Comparison of ENCODE assay signal across 21 cellular contexts in genomic region chr1:31258581-31258980, GRCh38. TPM values are rescaled to one million over a fixed set of nuclear protein-coding genes. Genes with fewer than 3 reads are reported as not detected.
DNase-seq lines count a peak whose midpoint lies in the region; ATAC-seq and TF ChIP-seq lines count a peak whose summit lies in the region.
"Had no signal": no experiment of that assay in that cellular context is flagged by ENCODE, and none has a peak within 500 bp of the region (broad histone marks: within the 10 kb centered on the region; RNA-seq: fewer than 3 reads in every experiment).

No MANE protein-coding gene starts in this region.

- no peaks in the 10 kb centered on the region for H3K9me2 ChIP-seq in MM.1S (replicated peaks; ENCODE audit: insufficient read depth, low read length)

- peak overlapping the region; percentile 20; the same call in 1 of the 2 replicates for H3K27ac ChIP-seq in C4-2B
- peak overlapping the region; percentile 62 for H3K27ac ChIP-seq in VCaP
- peak overlapping the region; percentile 15 to 79 (median 51) for H3K27ac ChIP-seq in gastrocnemius medialis
- H3K27ac ChIP-seq in MM.1S (ENCODE audit: low read length), result no peak overlapping the region
- H3K27ac ChIP-seq: A549; BLaER1 treated with 17β-estradiol and CSF1 and Interleukin-3, amounts not matched to agents 10 nM and 100 nM had no signal

- H3K4me3 ChIP-seq in fibroblast of villous mesenchyme (ENCODE audit: low read depth, low read length) (no peak overlapping the region), gastrocnemius medialis (no peak overlapping the region), MM.1S (ENCODE audit: low read length) (no peak overlapping the region)
- H3K4me3 ChIP-seq: A549; BLaER1 treated with 17β-estradiol and CSF1 and Interleukin-3, amounts not matched to agents 10 nM and 100 nM; HAP-1 had no signal

- no peak for ATAC-seq in gastrocnemius medialis
- ATAC-seq in HG02798 (IDR thresholded peaks at IDR 0.05; ENCODE audit: poor library complexity, unreplicated experiment), result no peak
- ATAC-seq: A549; CD8-positive, alpha-beta T cell had no signal

- peaks cover 19 to 45% of the 10 kb centered on the region in 2 donors for H3K4me1 ChIP-seq in gastrocnemius medialis
- H3K4me1 ChIP-seq in MM.1S (ENCODE audit: low read length), result no peaks in the 10 kb centered on the region
- H3K4me1 ChIP-seq: A549; BE2C; BLaER1 treated with 17β-estradiol and CSF1 and Interleukin-3, amounts not matched to agents 10 nM and 100 nM; Caco-2; HAP-1 had no signal

- no peak overlapping the region for H3K4me2 ChIP-seq in MM.1S (ENCODE audit: low read depth, low read length)
- H3K4me2 ChIP-seq: A549; BLaER1 treated with 17β-estradiol and CSF1 and Interleukin-3, amounts not matched to agents 10 nM and 100 nM had no signal

- peak in 1 of 2 donors; percentile 10 for TF ChIP-seq POLR2A in gastrocnemius medialis (IDR thresholded peaks at IDR 0.05)

- no peaks in the 10 kb centered on the region for H4K20me1 ChIP-seq in MM.1S (ENCODE audit: insufficient read depth, low read length)

- in situ Hi-C loops in gastrocnemius medialis (cut with MboI; ENCODE audit: low sequenced_read_pairs in 4 of 4), result no loop called here

- no peaks in the 10 kb centered on the region for H3F3A ChIP-seq in MM.1S (ENCODE audit: insufficient read depth, low read length)

- H3K27me3 ChIP-seq in gastrocnemius medialis, result no peaks in the 10 kb centered on the region
- H3K27me3 ChIP-seq in MM.1S (replicated peaks; ENCODE audit: insufficient read depth, low read length), result no peaks in the 10 kb centered on the region
- H3K27me3 ChIP-seq: BE2C; BLaER1 treated with 17β-estradiol and CSF1 and Interleukin-3, amounts not matched to agents 10 nM and 100 nM had no signal

- no peak for TF ChIP-seq CTCF in C4-2B (conservative IDR thresholded peaks at IDR 0.05)
- TF ChIP-seq CTCF in VCaP (conservative IDR thresholded peaks at IDR 0.05), result no peak
- TF ChIP-seq CTCF in fibroblast of villous mesenchyme (IDR thresholded peaks at IDR 0.05; ENCODE audit: insufficient read depth, low read depth, low read length), result no peak
- TF ChIP-seq CTCF in gastrocnemius medialis (IDR thresholded peaks at IDR 0.05 in 4 of 5, conservative IDR thresholded peaks at IDR 0.05 in 1 of 5), result no peak
- TF ChIP-seq CTCF in MM.1S (IDR thresholded peaks at IDR 0.05; ENCODE audit: low read length), result no peak

- DNase-seq in fibroblast of villous mesenchyme (ENCODE audit: low read depth) (peak; percentile 18), gastrocnemius medialis (no peak), MM.1S (no peak), CD1c-positive myeloid dendritic cell (ENCODE audit: extremely low spot score) (no peak)
- DNase-seq: 8988T; ACHN; AML-193; BE2C; Caco-2; CD4-positive, CD25-positive, alpha-beta regulatory T cell; CD8-positive, alpha-beta T cell; DMS153; DND-41; GOT3; HFFc6 had no signal

- no peak overlapping the region for H2AFZ ChIP-seq in MM.1S (ENCODE audit: low read length)

- no peak overlapping the region for H3K9ac ChIP-seq in MM.1S (ENCODE audit: low read length)
- H3K9ac ChIP-seq: BLaER1 treated with 17β-estradiol and CSF1 and Interleukin-3, amounts not matched to agents 10 nM and 100 nM had no signal

- H3K9me3 ChIP-seq in gastrocnemius medialis (no peaks in the 10 kb centered on the region), MM.1S (replicated peaks; ENCODE audit: insufficient read depth, low read length) (no peaks in the 10 kb centered on the region)
- H3K9me3 ChIP-seq: A549; BE2C; BLaER1 treated with 17β-estradiol and CSF1 and Interleukin-3, amounts not matched to agents 10 nM and 100 nM; Caco-2; HAP-1 had no signal

- peaks cover 0 to 39% of the 10 kb centered on the region in 2 donors for H3K36me3 ChIP-seq in gastrocnemius medialis
- no peaks in the 10 kb centered on the region; the same call in none of the 2 replicates for H3K36me3 ChIP-seq in MM.1S (replicated peaks; ENCODE audit: insufficient read depth, low read length)

- H3K79me2 ChIP-seq in MM.1S (ENCODE audit: low read length), result no peaks in the 10 kb centered on the region

- intact Hi-C loops in gastrocnemius medialis (cut with DNase I; ENCODE audit: low total_unique reads), result loop anchor here (5.0 kb wide), 1 partner anchor 76 kb away; no protein-coding TSS in a partner anchor

RNA-seq across cellular contexts. Expression of gene NKAIN1, which starts 18.9 kb away (rescaled TPM):
- total RNA-seq in fibroblast of villous mesenchyme (not detected in 2 replicates), gastrocnemius medialis (1 to 10 TPM; 1.4 to 4.6 (median 4.0) TPM)
- total RNA-seq: Caco-2; CD4-positive, CD25-positive, alpha-beta regulatory T cell; CD8-positive, alpha-beta T cell; HFFc6 had no signal

RNA-seq across cellular contexts. Expression of gene SNRNP40, which starts 38.0 kb away (rescaled TPM):
- total RNA-seq in fibroblast of villous mesenchyme (85.7 and 114 TPM in 2 replicates), gastrocnemius medialis (10 to 100 TPM; 21.9 to 32.1 (median 23.6) TPM)

RNA-seq across cellular contexts. Expression of gene ZCCHC17, which starts 38.3 kb away (rescaled TPM):
- total RNA-seq in fibroblast of villous mesenchyme (25.4 and 45.3 TPM in 2 replicates), gastrocnemius medialis (10 to 100 TPM; 14.0 to 26.8 (median 17.5) TPM)
